1 cellular context compared by ENCODE assay signal in the genomic region with DNA sequence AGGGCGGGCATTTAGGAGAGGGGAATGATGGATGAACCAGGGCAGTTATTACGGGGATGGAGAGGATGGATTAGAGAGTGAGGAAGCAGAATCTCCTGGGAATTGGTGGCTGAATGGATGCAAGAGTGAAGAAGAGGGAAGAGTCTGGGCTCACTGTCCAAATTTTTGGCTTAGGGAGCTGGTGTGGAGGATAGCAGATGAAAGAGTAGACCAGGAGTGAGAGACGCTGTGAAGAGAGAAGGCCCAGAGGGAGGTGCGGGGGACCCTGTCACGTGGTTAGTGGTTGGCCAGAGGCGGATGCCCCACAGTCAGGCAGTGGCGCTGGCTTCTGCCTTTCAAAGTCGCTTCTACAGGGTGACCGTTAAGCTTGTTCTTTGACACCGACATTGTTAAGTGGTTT.
TF ChIP-seq lines count a peak whose summit lies in the region.

No MANE protein-coding gene starts in this region.

TF ChIP-seq in K562, 482 proteins besides CTCF, POLR2A, EP300 and RAD21 (continued from another document):
- TF ChIP-seq, protein P1, sequence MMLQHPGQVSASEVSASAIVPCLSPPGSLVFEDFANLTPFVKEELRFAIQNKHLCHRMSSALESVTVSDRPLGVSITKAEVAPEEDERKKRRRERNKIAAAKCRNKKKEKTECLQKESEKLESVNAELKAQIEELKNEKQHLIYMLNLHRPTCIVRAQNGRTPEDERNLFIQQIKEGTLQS (IDR thresholded peaks at IDR 0.05): no peak
- TF ChIP-seq, protein P1 (CRISPR knock-in tag; conservative IDR thresholded peaks at IDR 0.05): no peak
- TF ChIP-seq U2AF2 (optimal IDR thresholded peaks at IDR 0.05; ENCODE audit: low read depth, low read length): no peak
- TF ChIP-seq, protein P2, sequence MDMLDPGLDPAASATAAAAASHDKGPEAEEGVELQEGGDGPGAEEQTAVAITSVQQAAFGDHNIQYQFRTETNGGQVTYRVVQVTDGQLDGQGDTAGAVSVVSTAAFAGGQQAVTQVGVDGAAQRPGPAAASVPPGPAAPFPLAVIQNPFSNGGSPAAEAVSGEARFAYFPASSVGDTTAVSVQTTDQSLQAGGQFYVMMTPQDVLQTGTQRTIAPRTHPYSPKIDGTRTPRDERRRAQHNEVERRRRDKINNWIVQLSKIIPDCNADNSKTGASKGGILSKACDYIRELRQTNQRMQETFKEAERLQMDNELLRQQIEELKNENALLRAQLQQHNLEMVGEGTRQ (CRISPR knock-in tag; IDR thresholded peaks at IDR 0.05): peak; percentile 57
- TF ChIP-seq KLF16 (IDR thresholded peaks at IDR 0.05): no peak
- TF ChIP-seq DIDO1 (tag; IDR thresholded peaks at IDR 0.05; ENCODE audit: low read depth): no peak
- TF ChIP-seq, protein P3, sequence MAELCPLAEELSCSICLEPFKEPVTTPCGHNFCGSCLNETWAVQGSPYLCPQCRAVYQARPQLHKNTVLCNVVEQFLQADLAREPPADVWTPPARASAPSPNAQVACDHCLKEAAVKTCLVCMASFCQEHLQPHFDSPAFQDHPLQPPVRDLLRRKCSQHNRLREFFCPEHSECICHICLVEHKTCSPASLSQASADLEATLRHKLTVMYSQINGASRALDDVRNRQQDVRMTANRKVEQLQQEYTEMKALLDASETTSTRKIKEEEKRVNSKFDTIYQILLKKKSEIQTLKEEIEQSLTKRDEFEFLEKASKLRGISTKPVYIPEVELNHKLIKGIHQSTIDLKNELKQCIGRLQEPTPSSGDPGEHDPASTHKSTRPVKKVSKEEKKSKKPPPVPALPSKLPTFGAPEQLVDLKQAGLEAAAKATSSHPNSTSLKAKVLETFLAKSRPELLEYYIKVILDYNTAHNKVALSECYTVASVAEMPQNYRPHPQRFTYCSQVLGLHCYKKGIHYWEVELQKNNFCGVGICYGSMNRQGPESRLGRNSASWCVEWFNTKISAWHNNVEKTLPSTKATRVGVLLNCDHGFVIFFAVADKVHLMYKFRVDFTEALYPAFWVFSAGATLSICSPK (IDR thresholded peaks at IDR 0.05; ENCODE audit: borderline replicate concordance): no peak
- TF ChIP-seq HNRNPL (IDR thresholded peaks at IDR 0.05; ENCODE audit: low read depth, low read length): no peak
- no peak for TF ChIP-seq SMARCE1 (IDR thresholded peaks at IDR 0.05)
- no peak for TF ChIP-seq KLF10 (CRISPR knock-in tag; IDR thresholded peaks at IDR 0.05)
- TF ChIP-seq, protein P4, sequence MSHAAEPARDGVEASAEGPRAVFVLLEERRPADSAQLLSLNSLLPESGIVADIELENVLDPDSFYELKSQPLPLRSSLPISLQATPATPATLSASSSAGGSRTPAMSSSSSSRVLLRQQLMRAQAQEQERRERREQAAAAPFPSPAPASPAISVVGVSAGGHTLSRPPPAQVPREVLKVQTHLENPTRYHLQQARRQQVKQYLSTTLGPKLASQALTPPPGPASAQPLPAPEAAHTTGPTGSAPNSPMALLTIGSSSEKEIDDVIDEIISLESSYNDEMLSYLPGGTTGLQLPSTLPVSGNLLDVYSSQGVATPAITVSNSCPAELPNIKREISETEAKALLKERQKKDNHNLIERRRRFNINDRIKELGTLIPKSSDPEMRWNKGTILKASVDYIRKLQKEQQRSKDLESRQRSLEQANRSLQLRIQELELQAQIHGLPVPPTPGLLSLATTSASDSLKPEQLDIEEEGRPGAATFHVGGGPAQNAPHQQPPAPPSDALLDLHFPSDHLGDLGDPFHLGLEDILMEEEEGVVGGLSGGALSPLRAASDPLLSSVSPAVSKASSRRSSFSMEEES (CRISPR knock-in tag; IDR thresholded peaks at IDR 0.05): peak; percentile 89
- no peak for TF ChIP-seq MBD2 (IDR thresholded peaks at IDR 0.05; ENCODE audit: borderline replicate concordance, low read depth)
- TF ChIP-seq, protein P5, sequence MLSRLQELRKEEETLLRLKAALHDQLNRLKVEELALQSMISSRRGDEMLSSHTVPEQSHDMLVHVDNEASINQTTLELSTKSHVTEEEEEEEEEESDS (CRISPR knock-in tag; IDR thresholded peaks at IDR 0.05): no peak
- TF ChIP-seq, protein P6, sequence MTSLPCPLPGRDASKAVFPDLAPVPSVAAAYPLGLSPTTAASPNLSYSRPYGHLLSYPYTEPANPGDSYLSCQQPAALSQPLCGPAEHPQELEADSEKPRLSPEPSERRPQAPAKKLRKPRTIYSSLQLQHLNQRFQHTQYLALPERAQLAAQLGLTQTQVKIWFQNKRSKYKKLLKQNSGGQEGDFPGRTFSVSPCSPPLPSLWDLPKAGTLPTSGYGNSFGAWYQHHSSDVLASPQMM (CRISPR knock-in tag; IDR thresholded peaks at IDR 0.05): no peak
- TF ChIP-seq ILK (tag; IDR thresholded peaks at IDR 0.05; ENCODE audit: borderline replicate concordance, low read depth): no peak
- no peak for TF ChIP-seq POLR3G (IDR thresholded peaks at IDR 0.05; ENCODE audit: extremely low read depth, insufficient read length, insufficient replicate concordance)
- 0 out of 2 replicates have a peak, but pooled peaks have one; percentile 20 for TF ChIP-seq CBFA2T2 (conservative IDR thresholded peaks at IDR 0.05)
- TF ChIP-seq ZFP30 (CRISPR knock-in tag; IDR thresholded peaks at IDR 0.05; ENCODE audit: borderline replicate concordance): no peak
- TF ChIP-seq MAFF (IDR thresholded peaks at IDR 0.05; ENCODE audit: low read length): no peak
- TF ChIP-seq TOE1 (IDR thresholded peaks at IDR 0.05; ENCODE audit: borderline replicate concordance): peak; percentile 65; the same call in 1 of the 2 replicates
- TF ChIP-seq TOE1 (CRISPR knock-in tag; IDR thresholded peaks at IDR 0.05; ENCODE audit: borderline replicate concordance, low read depth): no peak
- TF ChIP-seq, protein P7, sequence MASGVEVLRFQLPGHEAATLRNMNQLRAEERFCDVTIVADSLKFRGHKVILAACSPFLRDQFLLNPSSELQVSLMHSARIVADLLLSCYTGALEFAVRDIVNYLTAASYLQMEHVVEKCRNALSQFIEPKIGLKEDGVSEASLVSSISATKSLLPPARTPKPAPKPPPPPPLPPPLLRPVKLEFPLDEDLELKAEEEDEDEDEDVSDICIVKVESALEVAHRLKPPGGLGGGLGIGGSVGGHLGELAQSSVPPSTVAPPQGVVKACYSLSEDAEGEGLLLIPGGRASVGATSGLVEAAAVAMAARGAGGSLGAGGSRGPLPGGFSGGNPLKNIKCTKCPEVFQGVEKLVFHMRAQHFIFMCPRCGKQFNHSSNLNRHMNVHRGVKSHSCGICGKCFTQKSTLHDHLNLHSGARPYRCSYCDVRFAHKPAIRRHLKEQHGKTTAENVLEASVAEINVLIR (CRISPR knock-in tag; IDR thresholded peaks at IDR 0.05): no peak
- no peak for TF ChIP-seq TAF15 (IDR thresholded peaks at IDR 0.05; ENCODE audit: low read depth, low read length)
- TF ChIP-seq MXI1 (IDR thresholded peaks at IDR 0.05; ENCODE audit: low read depth, low read length): no peak
- TF ChIP-seq ZNF589 (CRISPR knock-in tag; IDR thresholded peaks at IDR 0.05; ENCODE audit: low read depth): no peak
- TF ChIP-seq, protein P8, sequence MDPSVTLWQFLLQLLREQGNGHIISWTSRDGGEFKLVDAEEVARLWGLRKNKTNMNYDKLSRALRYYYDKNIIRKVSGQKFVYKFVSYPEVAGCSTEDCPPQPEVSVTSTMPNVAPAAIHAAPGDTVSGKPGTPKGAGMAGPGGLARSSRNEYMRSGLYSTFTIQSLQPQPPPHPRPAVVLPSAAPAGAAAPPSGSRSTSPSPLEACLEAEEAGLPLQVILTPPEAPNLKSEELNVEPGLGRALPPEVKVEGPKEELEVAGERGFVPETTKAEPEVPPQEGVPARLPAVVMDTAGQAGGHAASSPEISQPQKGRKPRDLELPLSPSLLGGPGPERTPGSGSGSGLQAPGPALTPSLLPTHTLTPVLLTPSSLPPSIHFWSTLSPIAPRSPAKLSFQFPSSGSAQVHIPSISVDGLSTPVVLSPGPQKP (CRISPR knock-in tag; IDR thresholded peaks at IDR 0.05): no peak
- TF ChIP-seq, protein P9, sequence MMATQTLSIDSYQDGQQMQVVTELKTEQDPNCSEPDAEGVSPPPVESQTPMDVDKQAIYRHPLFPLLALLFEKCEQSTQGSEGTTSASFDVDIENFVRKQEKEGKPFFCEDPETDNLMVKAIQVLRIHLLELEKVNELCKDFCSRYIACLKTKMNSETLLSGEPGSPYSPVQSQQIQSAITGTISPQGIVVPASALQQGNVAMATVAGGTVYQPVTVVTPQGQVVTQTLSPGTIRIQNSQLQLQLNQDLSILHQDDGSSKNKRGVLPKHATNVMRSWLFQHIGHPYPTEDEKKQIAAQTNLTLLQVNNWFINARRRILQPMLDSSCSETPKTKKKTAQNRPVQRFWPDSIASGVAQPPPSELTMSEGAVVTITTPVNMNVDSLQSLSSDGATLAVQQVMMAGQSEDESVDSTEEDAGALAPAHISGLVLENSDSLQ (IDR thresholded peaks at IDR 0.05): no peak
- peak; percentile 15 for TF ChIP-seq RBBP5 (IDR thresholded peaks at IDR 0.05; ENCODE audit: borderline replicate concordance, insufficient read depth, low read length, poor library complexity, severe bottlenecking)
- TF ChIP-seq, protein P10, sequence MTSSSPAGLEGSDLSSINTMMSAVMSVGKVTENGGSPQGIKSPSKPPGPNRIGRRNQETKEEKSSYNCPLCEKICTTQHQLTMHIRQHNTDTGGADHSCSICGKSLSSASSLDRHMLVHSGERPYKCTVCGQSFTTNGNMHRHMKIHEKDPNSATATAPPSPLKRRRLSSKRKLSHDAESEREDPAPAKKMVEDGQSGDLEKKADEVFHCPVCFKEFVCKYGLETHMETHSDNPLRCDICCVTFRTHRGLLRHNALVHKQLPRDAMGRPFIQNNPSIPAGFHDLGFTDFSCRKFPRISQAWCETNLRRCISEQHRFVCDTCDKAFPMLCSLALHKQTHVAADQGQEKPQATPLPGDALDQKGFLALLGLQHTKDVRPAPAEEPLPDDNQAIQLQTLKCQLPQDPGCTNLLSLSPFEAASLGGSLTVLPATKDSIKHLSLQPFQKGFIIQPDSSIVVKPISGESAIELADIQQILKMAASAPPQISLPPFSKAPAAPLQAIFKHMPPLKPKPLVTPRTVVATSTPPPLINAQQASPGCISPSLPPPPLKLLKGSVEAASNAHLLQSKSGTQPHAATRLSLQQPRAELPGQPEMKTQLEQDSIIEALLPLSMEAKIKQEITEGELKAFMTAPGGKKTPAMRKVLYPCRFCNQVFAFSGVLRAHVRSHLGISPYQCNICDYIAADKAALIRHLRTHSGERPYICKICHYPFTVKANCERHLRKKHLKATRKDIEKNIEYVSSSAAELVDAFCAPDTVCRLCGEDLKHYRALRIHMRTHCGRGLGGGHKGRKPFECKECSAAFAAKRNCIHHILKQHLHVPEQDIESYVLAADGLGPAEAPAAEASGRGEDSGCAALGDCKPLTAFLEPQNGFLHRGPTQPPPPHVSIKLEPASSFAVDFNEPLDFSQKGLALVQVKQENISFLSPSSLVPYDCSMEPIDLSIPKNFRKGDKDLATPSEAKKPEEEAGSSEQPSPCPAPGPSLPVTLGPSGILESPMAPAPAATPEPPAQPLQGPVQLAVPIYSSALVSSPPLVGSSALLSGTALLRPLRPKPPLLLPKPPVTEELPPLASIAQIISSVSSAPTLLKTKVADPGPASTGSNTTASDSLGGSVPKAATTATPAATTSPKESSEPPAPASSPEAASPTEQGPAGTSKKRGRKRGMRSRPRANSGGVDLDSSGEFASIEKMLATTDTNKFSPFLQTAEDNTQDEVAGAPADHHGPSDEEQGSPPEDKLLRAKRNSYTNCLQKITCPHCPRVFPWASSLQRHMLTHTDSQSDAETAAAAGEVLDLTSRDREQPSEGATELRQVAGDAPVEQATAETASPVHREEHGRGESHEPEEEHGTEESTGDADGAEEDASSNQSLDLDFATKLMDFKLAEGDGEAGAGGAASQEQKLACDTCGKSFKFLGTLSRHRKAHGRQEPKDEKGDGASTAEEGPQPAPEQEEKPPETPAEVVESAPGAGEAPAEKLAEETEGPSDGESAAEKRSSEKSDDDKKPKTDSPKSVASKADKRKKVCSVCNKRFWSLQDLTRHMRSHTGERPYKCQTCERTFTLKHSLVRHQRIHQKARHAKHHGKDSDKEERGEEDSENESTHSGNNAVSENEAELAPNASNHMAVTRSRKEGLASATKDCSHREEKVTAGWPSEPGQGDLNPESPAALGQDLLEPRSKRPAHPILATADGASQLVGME (CRISPR knock-in tag; IDR thresholded peaks at IDR 0.05): no peak
- peak; percentile 26; the same call in 1 of the 2 replicates for TF ChIP-seq LARP7 (IDR thresholded peaks at IDR 0.05)
- TF ChIP-seq NR1H2 (CRISPR knock-in tag; IDR thresholded peaks at IDR 0.05): no peak
